ENCODE assay signal across 8 cellular contexts in genomic region chr10:102917314-102917961, GRCh38. TPM values are rescaled to one million over a fixed set of nuclear protein-coding genes. Genes with fewer than 3 reads are reported as not detected.
DNase-seq lines count a peak whose midpoint lies in the region; ATAC-seq and TF ChIP-seq lines count a peak whose summit lies in the region.

No MANE protein-coding gene starts in this region.

- H3K36me3 ChIP-seq in endocrine pancreas (ENCODE audit: control insufficient read depth, insufficient read depth, low read length) = no peaks in the 10 kb centered on the region

- DNase-seq in AG08396 (ENCODE audit: low spot score) = peak; percentile 79
- DNase-seq in NCI-H774 (lab: John Stamatoyannopoulos, UW) = peak; percentile 40
- DNase-seq in activated CD8-positive, alpha-beta memory T cell treated with anti-CD3 and anti-CD28 coated beads, Interleukin-2, amount 10 ng/mL, durations not matched to agents 7 days and 5 days = peak; percentile 90
- DNase-seq in mesothelial cell of epicardium (ENCODE audit: low spot score in 2 of 2, unreplicated experiment in 2 of 2) = peak; percentile 77 to 90
- DNase-seq in stimulated activated CD8-positive, alpha-beta memory T cell treated with anti-CD3 and anti-CD28 coated beads, Interleukin-12 subunit alpha, Interleukin-12 subunit beta, amount 100 ng/mL, for 4 hours (ENCODE audit: low read depth) = peak; percentile 60

- H3K4me1 ChIP-seq in endocrine pancreas (ENCODE audit: control insufficient read depth, insufficient read depth, low read length) = peaks cover 10% of the 10 kb centered on the region

- H3K36me3 Mint-ChIP-seq in activated CD8-positive, alpha-beta memory T cell treated with anti-CD3 and anti-CD28 coated beads, Interleukin-2, amount 10 ng/mL, durations not matched to agents 7 days and 5 days = peaks cover 10% of the 10 kb centered on the region
- H3K36me3 Mint-ChIP-seq in mesothelial cell of epicardium = no peaks in the 10 kb centered on the region

- H3K4me1 Mint-ChIP-seq in activated CD8-positive, alpha-beta memory T cell treated with anti-CD3 and anti-CD28 coated beads, Interleukin-2, amount 10 ng/mL, durations not matched to agents 7 days and 5 days = peaks cover 56% of the 10 kb centered on the region
- peaks cover 35% of the 10 kb centered on the region for H3K4me1 Mint-ChIP-seq in mesothelial cell of epicardium

- H3K27me3 ChIP-seq in endocrine pancreas (ENCODE audit: control insufficient read depth, insufficient read depth, low read length) = no peaks in the 10 kb centered on the region

- H3K4me3 ChIP-seq in endocrine pancreas (ENCODE audit: control insufficient read depth, insufficient read depth, low read length) = peak overlapping the region; percentile 68

- H3K27me3 Mint-ChIP-seq in activated CD8-positive, alpha-beta memory T cell treated with anti-CD3 and anti-CD28 coated beads, Interleukin-2, amount 10 ng/mL, durations not matched to agents 7 days and 5 days = no peaks in the 10 kb centered on the region
- peaks cover 32% of the 10 kb centered on the region for H3K27me3 Mint-ChIP-seq in mesothelial cell of epicardium (ENCODE audit: low read depth)

- peak; percentile 92 for TF ChIP-seq CTCF in mesothelial cell of epicardium (IDR thresholded peaks at IDR 0.05; ENCODE audit: unreplicated experiment)

- H3K27ac Mint-ChIP-seq in activated CD8-positive, alpha-beta memory T cell treated with anti-CD3 and anti-CD28 coated beads, Interleukin-2, amount 10 ng/mL, durations not matched to agents 7 days and 5 days = peak overlapping the region; percentile 92
- H3K27ac Mint-ChIP-seq in mesothelial cell of epicardium = peak overlapping the region; percentile 94

- H3K4me3 Mint-ChIP-seq in activated CD8-positive, alpha-beta memory T cell treated with anti-CD3 and anti-CD28 coated beads, Interleukin-2, amount 10 ng/mL, durations not matched to agents 7 days and 5 days = peak overlapping the region; percentile 90
- H3K4me3 Mint-ChIP-seq in mesothelial cell of epicardium = peak overlapping the region; percentile 94

- ATAC-seq in GM18868 (IDR thresholded peaks at IDR 0.05; ENCODE audit: unreplicated experiment) (peak; percentile 36), HG03139 (IDR thresholded peaks at IDR 0.05; ENCODE audit: unreplicated experiment) (peak; percentile 38)
- ATAC-seq in activated CD8-positive, alpha-beta memory T cell treated with anti-CD3 and anti-CD28 coated beads, Interleukin-2, amount 10 ng/mL, durations not matched to agents 7 days and 5 days = peak; percentile 55

- CTCF ChIA-PET in activated CD8-positive, alpha-beta memory T cell treated with anti-CD3 and anti-CD28 coated beads, Interleukin-2, amount 10 ng/mL, durations not matched to agents 7 days and 5 days (lab: Charles Lee) = interaction anchor here (0.6 to 6.2 kb wide), 44 partner anchors 8 to 568 kb away, joined by 3 to 92 read pairs (median 4); partner anchors contain the start of genes ARL3, INA, PCGF6 and RPEL1

- H3K9ac ChIP-seq in endocrine pancreas (ENCODE audit: control insufficient read depth, insufficient read depth, low read length) = no peak overlapping the region

- no peaks in the 10 kb centered on the region for H3K9me3 ChIP-seq in endocrine pancreas (ENCODE audit: control insufficient read depth, low read length)

- no peaks in the 10 kb centered on the region for H3K9me3 Mint-ChIP-seq in activated CD8-positive, alpha-beta memory T cell treated with anti-CD3 and anti-CD28 coated beads, Interleukin-2, amount 10 ng/mL, durations not matched to agents 7 days and 5 days (ENCODE audit: low read depth)
- H3K9me3 Mint-ChIP-seq in mesothelial cell of epicardium = no peaks in the 10 kb centered on the region

RNA-seq across cellular contexts. Expression of gene CNNM2, which starts 0.7 kb away (rescaled TPM):
- 10 to 100 TPM in 1 of 2 experiments, 1 to 10 TPM in 1; 8.0 to 10.1 TPM for total RNA-seq in activated CD8-positive, alpha-beta memory T cell treated with anti-CD3 and anti-CD28 coated beads, Interleukin-2, amount 10 ng/mL, durations not matched to agents 7 days and 5 days
- 10.9 to 12.5 TPM (median 11.4 TPM) in 3 replicates for total RNA-seq in mesothelial cell of epicardium

RNA-seq across cellular contexts. Expression of gene AS3MT, which starts 48.2 kb away (rescaled TPM):
- under 1 TPM in 1 of 2 experiments, not detected in 1; 0.41 TPM for total RNA-seq in activated CD8-positive, alpha-beta memory T cell treated with anti-CD3 and anti-CD28 coated beads, Interleukin-2, amount 10 ng/mL, durations not matched to agents 7 days and 5 days
- total RNA-seq in mesothelial cell of epicardium = 8.7 to 12.8 TPM (median 8.7 TPM) in 3 replicates

Comparison
In these comparisons a context has a peak if more than half of its experiments do, and no peak if none do; other contexts are left out.
1. Peak in every context shown above with its lines: DNase-seq, ATAC-seq and H3K4me3 ChIP-seq.
2. DNase-seq: peak in every context shown above with its lines; median percentile 90 in activated CD8-positive, alpha-beta memory T cell treated with anti-CD3 and anti-CD28 coated beads, Interleukin-2, amount 10 ng/mL, durations not matched to agents 7 days and 5 days; 84 in mesothelial cell of epicardium; 79 in AG08396; 60 in stimulated activated CD8-positive, alpha-beta memory T cell treated with anti-CD3 and anti-CD28 coated beads, Interleukin-12 subunit alpha, Interleukin-12 subunit beta, amount 100 ng/mL, for 4 hours; 40 in NCI-H774.